Comparison of ENCODE assay signal across 8 cellular contexts in the genomic region with DNA sequence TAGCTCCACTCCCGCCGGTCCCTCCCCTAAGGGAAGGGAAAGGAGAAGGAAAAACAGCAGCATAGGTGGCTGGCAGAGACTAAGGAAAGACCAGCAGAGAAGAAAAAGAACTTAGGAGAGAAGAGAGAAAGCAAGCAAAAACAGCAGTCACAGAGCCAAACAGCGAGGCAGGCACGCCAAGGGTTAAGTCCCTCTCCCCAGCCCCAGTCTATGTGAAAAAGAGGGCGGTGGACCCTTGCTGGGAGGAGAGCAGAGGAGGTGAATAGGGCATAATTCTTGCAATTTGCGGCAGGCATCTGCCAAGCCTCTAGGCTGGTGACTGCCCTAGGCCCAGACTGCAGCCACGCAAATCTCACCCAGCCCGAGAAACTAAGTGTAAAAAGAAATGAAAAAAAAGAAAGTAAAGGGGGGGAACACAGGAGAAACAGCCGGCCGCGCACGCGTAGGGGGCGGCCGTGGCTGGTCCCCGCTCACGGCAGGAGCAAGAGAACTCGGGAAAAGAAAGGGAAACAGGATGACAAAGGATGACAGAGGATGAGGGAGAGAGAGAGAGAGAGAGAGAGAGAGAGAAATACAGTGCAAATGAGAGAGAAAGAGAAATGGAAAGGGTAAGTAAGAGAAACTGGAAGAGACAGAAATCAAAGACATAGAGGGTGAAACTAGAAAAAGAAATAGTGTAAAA. TPM values are rescaled to one million over a fixed set of nuclear protein-coding genes. Genes with fewer than 3 reads are reported as not detected.
A peak's percentile ranks its signal among the peaks of the same experiment; 100 is the strongest.
DNase-seq lines count a peak whose midpoint lies in the region; TF ChIP-seq lines count a peak whose summit lies in the region.

No MANE protein-coding gene starts in this region.

- peak overlapping the region; percentile 79 for H3K56ac ChIP-seq in mesendoderm (ENCODE audit: low read length)

- no peak overlapping the region for H3K4me2 ChIP-seq in mesendoderm (ENCODE audit: low read length)

- no peaks in the 10 kb centered on the region for H3K27me3 Mint-ChIP-seq in IgD-negative memory B cell

- peak overlapping the region; percentile 44 for H3K4me3 ChIP-seq in brain microvascular endothelial cell (ENCODE audit: low read depth, low read length)
- no peak overlapping the region for H3K4me3 ChIP-seq in mesendoderm (ENCODE audit: low read length)

- no peak overlapping the region for H4K5ac ChIP-seq in mesendoderm (ENCODE audit: low read length)

- DNase-seq in stimulated activated CD4-positive, alpha-beta T cell treated with anti-CD3 and anti-CD28 coated beads, Interleukin-4, amount 100 ng/mL, for 1 hour: peak; percentile 13
- no peak for DNase-seq in stimulated activated CD4-positive, alpha-beta T cell treated with anti-CD3 and anti-CD28 coated beads, Interleukin-12 subunit alpha, Interleukin-12 subunit beta, amount 100 ng/mL, for 4 hours
- DNase-seq in brain microvascular endothelial cell (peak; percentile 28), mesendoderm (peak; percentile 92), HuH-7.5 (ENCODE audit: low spot score) (no peak), NCI-H446 treated with DMSO at 0.1 percent for 48 hours (lab: John Stamatoyannopoulos, UW) (no peak), inferior parietal cortex (ENCODE audit: extremely low spot score) (no peak)

- H3K79me1 ChIP-seq in mesendoderm (ENCODE audit: low read length): no peaks in the 10 kb centered on the region

- peak overlapping the region; percentile 51 for H3K9ac ChIP-seq in mesendoderm (ENCODE audit: low read length)

- peak overlapping the region; percentile 89 for H3K18ac ChIP-seq in mesendoderm (ENCODE audit: low read length)

- H2BK120ac ChIP-seq in mesendoderm (ENCODE audit: low read depth, low read length): peak overlapping the region; percentile 36

- H2BK15ac ChIP-seq in mesendoderm (replicated peaks; ENCODE audit: low read depth): no peak overlapping the region

- peak overlapping the region; percentile 59 for H2BK5ac ChIP-seq in mesendoderm (ENCODE audit: low read length)

- peaks cover 0 to 13% (median 8%) of the 10 kb centered on the region in 3 donors for H3K4me1 Mint-ChIP-seq in IgD-negative memory B cell

- no peaks in the 10 kb centered on the region for H3K4me1 ChIP-seq in mesendoderm (ENCODE audit: control insufficient read depth, low read depth, low read length)

- H4K8ac ChIP-seq in mesendoderm (ENCODE audit: low read depth, low read length): no peak overlapping the region

- no peaks in the 10 kb centered on the region for H3K27me3 ChIP-seq in brain microvascular endothelial cell (replicated peaks)
- no peaks in the 10 kb centered on the region for H3K27me3 ChIP-seq in mesendoderm (ENCODE audit: insufficient read depth, low read length, poor library complexity)

- H3K27ac Mint-ChIP-seq in IgD-negative memory B cell: peak overlapping the region in 1 of 3 donors; percentile 47

- H3K4ac ChIP-seq in mesendoderm (ENCODE audit: low read depth, low read length): peak overlapping the region; percentile 43

- H3K4me3 Mint-ChIP-seq in IgD-negative memory B cell: peak overlapping the region; percentile 76 to 82 (median 76)

- TF ChIP-seq CTCF in brain microvascular endothelial cell (IDR thresholded peaks at IDR 0.05; ENCODE audit: low read depth, low read length, missing control alignments): no peak

- no peak overlapping the region for H2AK5ac ChIP-seq in mesendoderm (ENCODE audit: low read length)

- no peaks in the 10 kb centered on the region for H3K36me3 Mint-ChIP-seq in IgD-negative memory B cell

- H3K23ac ChIP-seq in mesendoderm (ENCODE audit: low read length): no peak overlapping the region

- H3K9me3 Mint-ChIP-seq in IgD-negative memory B cell: no peaks in the 10 kb centered on the region

- WGBS in mesendoderm (ENCODE audit: extremely low coverage, insufficient coverage, low lambda C conversion rate): no CpG with 5 or more reads among the region's 18 CpGs

- H3K27ac ChIP-seq in brain microvascular endothelial cell (peak overlapping the region; percentile 66), mesendoderm (ENCODE audit: low read depth, low read length) (peak overlapping the region; percentile 93)

- in situ Hi-C loops in brain microvascular endothelial cell (cut with HindIII; ENCODE audit: low pct_ligation_motif_present, low sequenced_read_pairs): no loop called here

- H3K36me3 ChIP-seq in brain microvascular endothelial cell (replicated peaks) (no peaks in the 10 kb centered on the region), mesendoderm (ENCODE audit: control insufficient read depth, insufficient read depth, low read length) (no peaks in the 10 kb centered on the region)

- no peaks in the 10 kb centered on the region for H3K79me2 ChIP-seq in mesendoderm (ENCODE audit: control insufficient read depth, insufficient read depth, low read length)

RNA-seq across cellular contexts. Expression of a gene that starts 48.6 kb away (rescaled TPM):
- not detected for polyA plus RNA-seq in IgD-negative memory B cell
- not detected for polyA plus RNA-seq in mesendoderm (2013, experiment 1 of 2)
- polyA plus RNA-seq in mesendoderm (2013, experiment 2 of 2): not detected

RNA-seq across cellular contexts. Expression of a gene that starts 50.6 kb away (rescaled TPM):
- polyA plus RNA-seq in IgD-negative memory B cell: not detected
- polyA plus RNA-seq in mesendoderm (2013, experiment 1 of 2): not detected
- polyA plus RNA-seq in mesendoderm (2013, experiment 2 of 2): 0.03 TPM

RNA-seq across cellular contexts. Expression of a gene that starts 56.5 kb away (rescaled TPM):
- not detected for polyA plus RNA-seq in IgD-negative memory B cell
- polyA plus RNA-seq in mesendoderm (2013, experiment 1 of 2): 0.13 TPM
- polyA plus RNA-seq in mesendoderm (2013, experiment 2 of 2): 0.14 TPM

Comparison
In these comparisons a context has a peak if more than half of its experiments do, and no peak if none do; other contexts are left out.
1. DNase-seq: peak in stimulated activated CD4-positive, alpha-beta T cell treated with anti-CD3 and anti-CD28 coated beads, Interleukin-4, amount 100 ng/mL, for 1 hour (single experiment), brain microvascular endothelial cell (single experiment) and mesendoderm (single experiment); none in stimulated activated CD4-positive, alpha-beta T cell treated with anti-CD3 and anti-CD28 coated beads, Interleukin-12 subunit alpha, Interleukin-12 subunit beta, amount 100 ng/mL, for 4 hours (single experiment), HuH-7.5 (single experiment), NCI-H446 treated with DMSO at 0.1 percent for 48 hours (single experiment) and inferior parietal cortex (single experiment).